8 cellular contexts compared by ENCODE assay signal in genomic region chr21:33127154-33127893, GRCh38. TPM values are rescaled to one million over a fixed set of nuclear protein-coding genes. Genes with fewer than 3 reads are reported as not detected.
A peak's percentile ranks its signal among the peaks of the same experiment; 100 is the strongest.
DNase-seq lines count a peak whose midpoint lies in the region; ATAC-seq and TF ChIP-seq lines count a peak whose summit lies in the region.

No MANE protein-coding gene starts in this region.

- H3K4me1 ChIP-seq in ascending aorta (no peaks in the 10 kb centered on the region), aorta (ENCODE audit: control insufficient read depth in 1 of 2, insufficient read depth in 2 of 2, low read length in 2 of 2) (no peaks in the 10 kb centered on the region)

- H3K36me3 ChIP-seq in ascending aorta = no peaks in the 10 kb centered on the region
- no peaks in the 10 kb centered on the region for H3K36me3 ChIP-seq in aorta (ENCODE audit: control insufficient read depth in 1 of 2, insufficient read depth in 2 of 2, low read length in 1 of 2)

- no peak overlapping the region for H3K27ac ChIP-seq in ascending aorta
- H3K27ac ChIP-seq in aorta (ENCODE audit: low read depth in 1 of 2, low read length in 2 of 2) = no peak overlapping the region

- intact Hi-C loops in ascending aorta (cut with DNase I) (no loop called here), aorta (cut with DNase I) (no loop called here)

- no peaks in the 10 kb centered on the region for H3K27me3 ChIP-seq in ascending aorta
- H3K27me3 ChIP-seq in aorta (ENCODE audit: control insufficient read depth in 1 of 2, insufficient read depth in 2 of 2, low read length in 1 of 2) = no peaks in the 10 kb centered on the region

- ATAC-seq in aorta (ENCODE audit: low FRiP score) = peak; percentile 60

- H3K4me3 ChIP-seq in ascending aorta = peak overlapping the region; percentile 26 to 41
- H3K4me3 ChIP-seq in aorta (ENCODE audit: low read length in 2 of 2) = peak overlapping the region in 1 of 2 donors; percentile 3

- DNase-seq in NCI-H510A treated with DMSO at 0.1 percent for 48 hours (lab: John Stamatoyannopoulos, UW) (peak; percentile 85), NCI-H510A (lab: John Stamatoyannopoulos, UW) (no peak), T-helper 1 cell (peak in 4 of 5 donors; percentile 13 to 39 (median 26)), ascending aorta (ENCODE audit: low spot score in 2 of 2) (peak in 1 of 2 donors; percentile 71), hepatic stellate cell (ENCODE audit: low spot score) (peak; percentile 69), renal cortical epithelial cell (ENCODE audit: low read depth) (peak; percentile 45), aorta (peak; percentile 76 to 81)

- TF ChIP-seq CTCF in LNCAP (IDR thresholded peaks at IDR 0.05) (peak; percentile 56), ascending aorta (IDR thresholded peaks at IDR 0.05) (peak; percentile 18 to 58 (median 51))

- WGBS in aorta, 2 donors = 1 to 3% methylated on average over 18 of the region's 18 CpGs

- H3K9me3 ChIP-seq in ascending aorta (no peaks in the 10 kb centered on the region), aorta (ENCODE audit: control insufficient read depth, low read length) (no peaks in the 10 kb centered on the region)

RNA-seq across cellular contexts. Expression of gene OLIG1, which starts 57.4 kb away (rescaled TPM):
- not detected for total RNA-seq in ascending aorta
- not detected in 2 replicates for total RNA-seq in renal cortical epithelial cell
- total RNA-seq in aorta = not detected
- polyA plus RNA-seq in aorta = not detected
